ENCODE assay signal across 1 cellular context in the genomic region with DNA sequence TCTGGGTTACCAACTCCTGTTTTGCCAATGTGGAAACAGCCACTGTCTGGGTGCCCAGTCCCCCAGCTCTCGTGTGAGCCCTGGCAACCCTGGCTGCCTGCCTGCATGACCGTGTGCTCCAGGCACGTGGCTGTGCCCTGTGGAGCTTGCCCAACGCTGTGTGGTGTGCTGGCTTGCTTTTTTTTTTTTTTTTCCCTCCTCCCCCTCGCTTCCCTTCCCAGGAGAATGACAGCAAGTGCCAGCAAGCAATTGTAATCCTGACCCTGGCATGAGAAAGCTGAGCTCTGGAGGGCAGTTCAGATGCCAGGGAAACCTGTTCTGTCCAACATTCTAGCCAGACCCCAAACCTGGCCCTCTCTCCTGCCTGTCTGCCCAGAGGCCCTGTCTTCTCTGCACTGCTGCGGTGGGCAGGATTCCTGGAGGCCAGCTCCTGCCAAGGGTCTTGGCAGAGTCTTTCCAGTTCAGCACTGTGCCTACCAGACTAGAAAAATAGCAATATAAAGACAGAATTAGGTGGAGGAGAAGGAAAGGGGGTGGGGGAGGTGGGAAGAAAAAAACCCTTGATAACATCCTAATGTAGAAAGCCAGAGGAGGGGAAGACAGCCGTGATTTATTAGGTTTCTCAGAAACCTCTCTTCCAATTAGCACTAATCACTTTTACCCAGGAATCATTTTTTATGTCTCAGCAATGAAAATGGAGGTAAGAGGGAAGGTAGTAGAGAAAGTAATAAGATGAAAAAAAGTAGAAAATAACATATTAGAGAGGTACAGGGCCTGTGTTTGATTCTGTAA.
A peak's percentile ranks its signal among the peaks of the same experiment; 100 is the strongest.
TF ChIP-seq lines count a peak whose summit lies in the region.

No MANE protein-coding gene starts in this region.

TF ChIP-seq in liver, 16 proteins besides CTCF, POLR2A, EP300 and RAD21 (continued from another document):
- TF ChIP-seq, protein P1, sequence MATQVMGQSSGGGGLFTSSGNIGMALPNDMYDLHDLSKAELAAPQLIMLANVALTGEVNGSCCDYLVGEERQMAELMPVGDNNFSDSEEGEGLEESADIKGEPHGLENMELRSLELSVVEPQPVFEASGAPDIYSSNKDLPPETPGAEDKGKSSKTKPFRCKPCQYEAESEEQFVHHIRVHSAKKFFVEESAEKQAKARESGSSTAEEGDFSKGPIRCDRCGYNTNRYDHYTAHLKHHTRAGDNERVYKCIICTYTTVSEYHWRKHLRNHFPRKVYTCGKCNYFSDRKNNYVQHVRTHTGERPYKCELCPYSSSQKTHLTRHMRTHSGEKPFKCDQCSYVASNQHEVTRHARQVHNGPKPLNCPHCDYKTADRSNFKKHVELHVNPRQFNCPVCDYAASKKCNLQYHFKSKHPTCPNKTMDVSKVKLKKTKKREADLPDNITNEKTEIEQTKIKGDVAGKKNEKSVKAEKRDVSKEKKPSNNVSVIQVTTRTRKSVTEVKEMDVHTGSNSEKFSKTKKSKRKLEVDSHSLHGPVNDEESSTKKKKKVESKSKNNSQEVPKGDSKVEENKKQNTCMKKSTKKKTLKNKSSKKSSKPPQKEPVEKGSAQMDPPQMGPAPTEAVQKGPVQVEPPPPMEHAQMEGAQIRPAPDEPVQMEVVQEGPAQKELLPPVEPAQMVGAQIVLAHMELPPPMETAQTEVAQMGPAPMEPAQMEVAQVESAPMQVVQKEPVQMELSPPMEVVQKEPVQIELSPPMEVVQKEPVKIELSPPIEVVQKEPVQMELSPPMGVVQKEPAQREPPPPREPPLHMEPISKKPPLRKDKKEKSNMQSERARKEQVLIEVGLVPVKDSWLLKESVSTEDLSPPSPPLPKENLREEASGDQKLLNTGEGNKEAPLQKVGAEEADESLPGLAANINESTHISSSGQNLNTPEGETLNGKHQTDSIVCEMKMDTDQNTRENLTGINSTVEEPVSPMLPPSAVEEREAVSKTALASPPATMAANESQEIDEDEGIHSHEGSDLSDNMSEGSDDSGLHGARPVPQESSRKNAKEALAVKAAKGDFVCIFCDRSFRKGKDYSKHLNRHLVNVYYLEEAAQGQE (IDR thresholded peaks at IDR 0.05) = peak; percentile 78
- TF ChIP-seq RXRA (IDR thresholded peaks at IDR 0.05) = peak; percentile 89 to 96
- TF ChIP-seq FOXA1 (IDR thresholded peaks at IDR 0.05) = peak; percentile 69
- TF ChIP-seq NR2F2 (IDR thresholded peaks at IDR 0.05) = peak; percentile 48
- peak; percentile 74 to 85 for TF ChIP-seq HNF4A (conservative IDR thresholded peaks at IDR 0.05)
- TF ChIP-seq, protein P2, sequence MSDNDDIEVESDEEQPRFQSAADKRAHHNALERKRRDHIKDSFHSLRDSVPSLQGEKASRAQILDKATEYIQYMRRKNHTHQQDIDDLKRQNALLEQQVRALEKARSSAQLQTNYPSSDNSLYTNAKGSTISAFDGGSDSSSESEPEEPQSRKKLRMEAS (IDR thresholded peaks at IDR 0.05) = peak; percentile 99
- TF ChIP-seq, protein P3, sequence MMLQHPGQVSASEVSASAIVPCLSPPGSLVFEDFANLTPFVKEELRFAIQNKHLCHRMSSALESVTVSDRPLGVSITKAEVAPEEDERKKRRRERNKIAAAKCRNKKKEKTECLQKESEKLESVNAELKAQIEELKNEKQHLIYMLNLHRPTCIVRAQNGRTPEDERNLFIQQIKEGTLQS (IDR thresholded peaks at IDR 0.05) = no peak
- peak; percentile 50 to 88 for TF ChIP-seq EGR1 (IDR thresholded peaks at IDR 0.05; ENCODE audit: low read depth in 2 of 2)
